1 cellular context compared by ENCODE assay signal in the genomic region with DNA sequence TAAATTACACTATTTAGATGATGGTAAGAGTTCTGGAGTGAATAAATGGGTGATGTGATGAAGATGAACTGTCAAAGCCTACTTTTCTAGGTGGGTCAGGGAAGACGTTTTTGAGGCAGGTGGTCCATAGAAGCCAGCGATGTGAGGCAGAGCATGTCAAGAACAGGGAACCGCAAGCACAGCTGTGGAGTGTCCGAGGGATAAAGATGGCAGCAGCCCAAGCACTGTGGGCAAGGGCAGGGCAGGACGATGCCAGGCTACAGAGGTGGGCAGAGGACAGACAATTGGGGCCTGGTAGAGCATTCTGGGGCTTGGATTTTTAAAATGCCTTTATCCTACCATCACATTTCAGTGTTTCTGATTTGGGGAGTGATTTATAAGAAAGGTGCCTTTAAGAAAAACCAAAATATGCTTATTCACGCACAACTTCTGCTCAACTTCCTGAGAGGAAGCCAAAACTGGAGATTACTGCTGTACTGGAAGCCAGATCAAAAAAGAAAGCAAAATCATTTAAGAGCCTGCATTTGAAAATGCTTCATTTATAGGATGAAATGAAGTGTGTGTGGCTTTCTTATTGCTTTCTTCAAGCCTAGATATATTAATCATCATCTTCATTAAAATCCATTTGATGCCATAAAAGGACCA.
TF ChIP-seq lines count a peak whose summit lies in the region.

No MANE protein-coding gene starts in this region.

TF ChIP-seq in SK-N-SH, 30 proteins besides CTCF, POLR2A, EP300 and RAD21 (continued from another document):
- TF ChIP-seq USF2 (IDR thresholded peaks at IDR 0.05; ENCODE audit: borderline replicate concordance, low read depth, low read length) = no peak
- TF ChIP-seq RCOR1 (IDR thresholded peaks at IDR 0.05; ENCODE audit: low read length) = no peak
- TF ChIP-seq SMC3 (IDR thresholded peaks at IDR 0.05; ENCODE audit: low read depth, low read length) = no peak
- TF ChIP-seq GATA2 (CRISPR knock-in tag; IDR thresholded peaks at IDR 0.05) = no peak
- TF ChIP-seq FOXM1 (IDR thresholded peaks at IDR 0.05; ENCODE audit: low read depth) = no peak
- TF ChIP-seq CHD2 (IDR thresholded peaks at IDR 0.05; ENCODE audit: low read length, partially characterized antibody) = no peak
- TF ChIP-seq POLR2AphosphoS5 (IDR thresholded peaks at IDR 0.05; ENCODE audit: low read depth, low read length) = no peak
- no peak for TF ChIP-seq RXRA (IDR thresholded peaks at IDR 0.05; ENCODE audit: borderline replicate concordance, low read depth)
